11 cellular contexts compared by ENCODE assay signal in the genomic region with DNA sequence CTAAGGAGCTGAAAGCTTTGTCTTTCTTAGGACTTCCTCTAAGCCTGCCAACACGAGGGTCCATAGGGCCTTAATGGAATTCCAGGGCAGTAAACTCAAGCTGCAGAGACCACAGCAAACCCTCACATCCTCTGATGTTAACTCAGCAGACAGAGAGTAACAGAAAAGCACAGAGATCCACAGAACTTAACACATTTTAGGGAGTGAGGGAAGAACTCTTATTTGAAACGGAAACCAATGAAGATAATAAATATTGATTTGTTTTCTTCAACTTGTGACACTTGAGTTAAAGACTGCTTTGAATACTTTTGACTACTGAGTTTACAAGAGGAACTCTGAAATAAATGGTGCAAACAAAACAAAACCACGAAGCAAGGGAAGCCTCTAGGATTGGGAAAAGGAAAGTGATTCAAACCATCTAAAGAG. TPM values are rescaled to one million over a fixed set of nuclear protein-coding genes. Genes with fewer than 3 reads are reported as not detected.
DNase-seq lines count a peak whose midpoint lies in the region; ATAC-seq and TF ChIP-seq lines count a peak whose summit lies in the region.
"Had no signal": no experiment of that assay in that cellular context is flagged by ENCODE, and none has a peak within 500 bp of the region (broad histone marks: within the 10 kb centered on the region; RNA-seq: fewer than 3 reads in every experiment).

No MANE protein-coding gene starts in this region.

- intact Hi-C loops in A673 (cut with micrococcal nuclease; ENCODE audit: unreplicated experiment) (loop anchor here (2.0 kb wide), 1 partner anchor 335 kb away; no protein-coding TSS in a partner anchor), posterior vena cava (cut with DNase I) (no loop called here)

- peaks cover 14% of the 10 kb centered on the region for H3K4me1 ChIP-seq in A673 (ENCODE audit: insufficient read depth, low read length, poor library complexity, severe bottlenecking)
- peaks cover 29% of the 10 kb centered on the region for H3K4me1 ChIP-seq in osteoblast (ENCODE audit: insufficient read depth, low read length)

- TF ChIP-seq CTCF in A673 (conservative IDR thresholded peaks at IDR 0.05; ENCODE audit: low read depth, low read length) (no peak), osteoblast (IDR thresholded peaks at IDR 0.05; ENCODE audit: extremely low read depth, low read depth, low read length) (no peak), GM10248 (IDR thresholded peaks at IDR 0.05; ENCODE audit: control extremely low read depth, extremely low read depth, low read depth, missing control alignments) (no peak)

- peak overlapping the region; percentile 70 for H3K27ac ChIP-seq in A673 (ENCODE audit: low read depth, low read length, poor library complexity, severe bottlenecking)
- H3K27ac ChIP-seq in osteoblast (ENCODE audit: low read depth, low read length), result peak overlapping the region; percentile 75

- POLR2A ChIA-PET in A673 (lab: Charles Lee; ENCODE audit: low non-redundant PET), result interaction anchor here (0.6 kb wide), 1 partner anchor 461 kb away, joined by 3 read pairs; no protein-coding TSS in a partner anchor
- POLR2A ChIA-PET in GM10248 (lab: Yijun Ruan, JAX), result interaction anchor here (0.7 kb wide), 1 partner anchor 1706 kb away, joined by 3 read pairs; the partner anchor contains the start of gene SMPD3

- H3K36me3 ChIP-seq in A673 (ENCODE audit: insufficient read depth, low read length, poor library complexity, severe bottlenecking) (peaks cover 86% of the 10 kb centered on the region), osteoblast (ENCODE audit: insufficient read depth, low read length) (peaks cover 82% of the 10 kb centered on the region)

- no peak overlapping the region for H3K4me3 ChIP-seq in A673 (ENCODE audit: low read depth, low read length, poor library complexity, severe bottlenecking)
- no peak overlapping the region for H3K4me3 ChIP-seq in osteoblast (ENCODE audit: insufficient read depth, low read length)

- peaks cover 63% of the 10 kb centered on the region for H4K20me1 ChIP-seq in osteoblast (ENCODE audit: insufficient read depth, low read length)

- H3K4me2 ChIP-seq in osteoblast (ENCODE audit: insufficient read depth, low read length), result peak overlapping the region; percentile 54

- BruUV-seq in A673 (replicated peaks; lab: Mats Ljungman, UMichigan), result TSS peak; percentile 7

- H3K79me2 ChIP-seq in osteoblast (ENCODE audit: insufficient read depth, low read length), result peaks cover 77% of the 10 kb centered on the region

- no peaks in the 10 kb centered on the region for H3K9me3 ChIP-seq in A673 (ENCODE audit: low read depth, low read length, poor library complexity, severe bottlenecking)
- no peaks in the 10 kb centered on the region for H3K9me3 ChIP-seq in osteoblast (ENCODE audit: low read depth, low read length)
- H3K9me3 ChIP-seq: BE2C had no signal

- CTCF ChIA-PET in A673 (lab: Charles Lee), result interaction anchor here (0.6 to 2.4 kb wide), 3 partner anchors 134 to 254 kb away, joined by 7 to 12 read pairs (median 12); no protein-coding TSS in a partner anchor
- CTCF ChIA-PET in GM10248 (lab: Yijun Ruan, JAX), result interaction anchor here (0.6 to 5.6 kb wide), 6 partner anchors 10 to 336 kb away, joined by 3 to 46 read pairs (median 20); partner anchors contain the start of genes DYNC1LI2 and NAE1

- DNase-seq in A673 (ENCODE audit: low spot score), result no peak
- peak; percentile 9 for DNase-seq in SW480 (ENCODE audit: low spot score)
- DNase-seq in foreskin melanocyte, result peak; percentile 71
- DNase-seq in osteoblast (ENCODE audit: insufficient read length, low spot score, missing footprints), result peak; percentile 37
- no peak for DNase-seq in posterior vena cava (ENCODE audit: low spot score)
- no peak for DNase-seq in GM10248 (ENCODE audit: extremely low spot score)
- no peak for DNase-seq in T-helper 2 cell
- DNase-seq: MM.1S had no signal

- no peak overlapping the region for H2AFZ ChIP-seq in osteoblast (ENCODE audit: low read length)

- ATAC-seq in GM21619 (IDR thresholded peaks at IDR 0.05; ENCODE audit: unreplicated experiment), result no peak

- H3K27me3 ChIP-seq in A673 (replicated peaks; ENCODE audit: insufficient read depth, low read depth, low read length, poor library complexity), result no peaks in the 10 kb centered on the region
- H3K27me3 ChIP-seq in osteoblast (ENCODE audit: insufficient read depth, low read length), result no peaks in the 10 kb centered on the region
- H3K27me3 ChIP-seq: BE2C had no signal

RNA-seq across cellular contexts. Expression of gene DYNC1LI2, which starts 9.4 kb away (rescaled TPM):
- total RNA-seq in A673 (2021), result 149 and 164 TPM in 2 replicates
- 157 and 183 TPM in 2 replicates for total RNA-seq in osteoblast
- 100 to 1,000 TPM; 159 to 192 TPM for total RNA-seq in posterior vena cava

RNA-seq across cellular contexts. Expression of gene CMTM4, which starts 45.4 kb away (rescaled TPM):
- total RNA-seq in A673 (2021) (30.3 and 37.7 TPM in 2 replicates), osteoblast (42.7 and 52.5 TPM in 2 replicates), posterior vena cava (10 to 100 TPM; 14.8 to 15.0 TPM)

RNA-seq across cellular contexts. Expression of gene TERB1, which starts 59.4 kb away (rescaled TPM):
- total RNA-seq in A673 (2021) (0.28 TPM in 1 of 2 replicates, not detected in the other), osteoblast (0.29 and 0.36 TPM in 2 replicates), posterior vena cava (under 1 TPM in 1 of 2 donors, not detected in 1; 0.28 TPM)
- total RNA-seq: PC-3 had no signal

Comparison
In these comparisons a context has a peak if more than half of its experiments do, and no peak if none do; other contexts are left out.
1. DNase-seq: peak in SW480 (single experiment), foreskin melanocyte (single experiment) and osteoblast (single experiment); none in A673 (single experiment), posterior vena cava (single experiment), GM10248 (single experiment) and T-helper 2 cell (0 of 5).